ENCODE assay signal across 1 cellular context in the genomic region with DNA sequence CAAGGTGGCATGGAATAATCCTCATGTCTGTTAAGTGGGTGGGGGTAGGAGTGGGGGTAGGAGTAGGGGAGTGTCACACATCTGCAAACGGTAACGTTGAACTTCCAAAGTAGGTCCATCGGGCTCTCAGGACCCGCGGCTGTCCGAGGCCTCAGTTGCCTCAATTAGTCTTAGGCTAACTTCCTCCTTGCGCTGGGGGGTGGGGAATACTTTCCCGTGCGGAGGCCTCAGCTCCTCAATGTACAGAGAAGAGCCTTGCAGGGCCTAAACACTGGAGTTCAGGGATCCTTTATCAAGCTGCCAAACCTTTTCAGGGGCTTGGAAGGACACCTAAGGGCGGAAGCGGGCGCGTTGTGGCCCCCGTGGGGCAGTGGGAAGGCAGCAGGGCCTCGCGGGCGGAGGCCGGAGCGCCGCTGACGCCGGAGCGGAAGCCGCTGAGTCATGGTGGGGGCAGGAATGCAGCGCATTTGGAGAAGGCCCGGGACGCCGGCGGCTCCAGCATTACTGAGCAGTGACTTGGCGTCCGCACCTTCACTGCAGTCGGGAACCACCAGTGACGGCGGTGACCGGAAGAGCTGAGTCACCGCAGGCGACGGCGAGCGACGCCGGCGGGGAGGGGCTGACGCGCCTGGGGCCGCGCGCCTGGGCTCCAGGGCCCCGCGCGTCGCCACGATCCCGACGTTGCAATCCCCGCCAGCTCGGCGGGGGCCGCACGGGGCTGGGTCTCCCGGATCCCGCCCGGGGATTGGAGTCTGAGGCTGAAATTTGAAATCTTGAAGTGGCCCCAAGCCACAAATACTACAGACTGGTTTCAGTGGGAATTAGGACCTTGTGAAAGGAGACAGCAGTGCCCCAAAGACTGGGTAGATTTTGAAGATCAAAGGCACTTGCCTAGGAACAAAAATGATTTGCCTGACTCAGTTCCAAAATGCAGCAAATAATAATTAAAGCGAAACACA.
TF ChIP-seq lines count a peak whose summit lies in the region.

No MANE protein-coding gene starts in this region.

TF ChIP-seq in A549, 52 proteins besides CTCF, POLR2A, EP300 and RAD21 (continued from another document):
- TF ChIP-seq, protein P1, sequence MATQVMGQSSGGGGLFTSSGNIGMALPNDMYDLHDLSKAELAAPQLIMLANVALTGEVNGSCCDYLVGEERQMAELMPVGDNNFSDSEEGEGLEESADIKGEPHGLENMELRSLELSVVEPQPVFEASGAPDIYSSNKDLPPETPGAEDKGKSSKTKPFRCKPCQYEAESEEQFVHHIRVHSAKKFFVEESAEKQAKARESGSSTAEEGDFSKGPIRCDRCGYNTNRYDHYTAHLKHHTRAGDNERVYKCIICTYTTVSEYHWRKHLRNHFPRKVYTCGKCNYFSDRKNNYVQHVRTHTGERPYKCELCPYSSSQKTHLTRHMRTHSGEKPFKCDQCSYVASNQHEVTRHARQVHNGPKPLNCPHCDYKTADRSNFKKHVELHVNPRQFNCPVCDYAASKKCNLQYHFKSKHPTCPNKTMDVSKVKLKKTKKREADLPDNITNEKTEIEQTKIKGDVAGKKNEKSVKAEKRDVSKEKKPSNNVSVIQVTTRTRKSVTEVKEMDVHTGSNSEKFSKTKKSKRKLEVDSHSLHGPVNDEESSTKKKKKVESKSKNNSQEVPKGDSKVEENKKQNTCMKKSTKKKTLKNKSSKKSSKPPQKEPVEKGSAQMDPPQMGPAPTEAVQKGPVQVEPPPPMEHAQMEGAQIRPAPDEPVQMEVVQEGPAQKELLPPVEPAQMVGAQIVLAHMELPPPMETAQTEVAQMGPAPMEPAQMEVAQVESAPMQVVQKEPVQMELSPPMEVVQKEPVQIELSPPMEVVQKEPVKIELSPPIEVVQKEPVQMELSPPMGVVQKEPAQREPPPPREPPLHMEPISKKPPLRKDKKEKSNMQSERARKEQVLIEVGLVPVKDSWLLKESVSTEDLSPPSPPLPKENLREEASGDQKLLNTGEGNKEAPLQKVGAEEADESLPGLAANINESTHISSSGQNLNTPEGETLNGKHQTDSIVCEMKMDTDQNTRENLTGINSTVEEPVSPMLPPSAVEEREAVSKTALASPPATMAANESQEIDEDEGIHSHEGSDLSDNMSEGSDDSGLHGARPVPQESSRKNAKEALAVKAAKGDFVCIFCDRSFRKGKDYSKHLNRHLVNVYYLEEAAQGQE (IDR thresholded peaks at IDR 0.05): no peak
- TF ChIP-seq TFCP2L1 (CRISPR knock-in tag; IDR thresholded peaks at IDR 0.05) (peak; percentile 69; the same call in 1 of the 2 replicates), NFE2L2 (conservative IDR thresholded peaks at IDR 0.05; ENCODE audit: low read length) (peak; percentile 96), NPAS2 (CRISPR knock-in tag; IDR thresholded peaks at IDR 0.05; ENCODE audit: borderline replicate concordance) (peak; percentile 82), MYC (IDR thresholded peaks at IDR 0.05; ENCODE audit: borderline replicate concordance, low read length) (peak; percentile 21; the same call in 1 of the 2 replicates), GATA3 (IDR thresholded peaks at IDR 0.05; ENCODE audit: borderline replicate concordance) (peak; percentile 79), RNF2 (IDR thresholded peaks at IDR 0.05; ENCODE audit: borderline replicate concordance, low read depth) (no peak), JUNB (IDR thresholded peaks at IDR 0.05) (peak; percentile 87), EHMT2 (IDR thresholded peaks at IDR 0.05; ENCODE audit: low read depth) (no peak), CEBPB (IDR thresholded peaks at IDR 0.05) (peak in 1 of 2 experiments; percentile 37; a peak in 1 of 4 replicates), HDAC2 (IDR thresholded peaks at IDR 0.05) (no peak), HOXA7 (CRISPR knock-in tag; IDR thresholded peaks at IDR 0.05) (peak; percentile 63; the same call in 1 of the 2 replicates), CHD4 (IDR thresholded peaks at IDR 0.05; ENCODE audit: borderline replicate concordance) (no peak), FOSB (CRISPR knock-in tag; IDR thresholded peaks at IDR 0.05) (peak; percentile 83; the same call in 1 of the 2 replicates), RARB (CRISPR knock-in tag; IDR thresholded peaks at IDR 0.05) (no peak; the same call in none of the 2 replicates), CBX2 (IDR thresholded peaks at IDR 0.05; ENCODE audit: borderline replicate concordance, low read depth) (no peak), JUN (IDR thresholded peaks at IDR 0.05) (peak; percentile 92 to 98), RFX5 (IDR thresholded peaks at IDR 0.05) (no peak), FOSL2 (IDR thresholded peaks at IDR 0.05) (peak; percentile 96), FOSL2 (CRISPR knock-in tag; IDR thresholded peaks at IDR 0.05) (peak; percentile 100), ZSCAN20 (CRISPR knock-in tag; IDR thresholded peaks at IDR 0.05) (peak; percentile 83), POLR2AphosphoS2 (conservative IDR thresholded peaks at IDR 0.05; ENCODE audit: low read length) (no peak), MAZ (IDR thresholded peaks at IDR 0.05; ENCODE audit: borderline replicate concordance, low read depth, low read length) (peak; percentile 93), ESRRA (IDR thresholded peaks at IDR 0.05; ENCODE audit: borderline replicate concordance, low read length) (no peak)
- TF ChIP-seq, protein P2, sequence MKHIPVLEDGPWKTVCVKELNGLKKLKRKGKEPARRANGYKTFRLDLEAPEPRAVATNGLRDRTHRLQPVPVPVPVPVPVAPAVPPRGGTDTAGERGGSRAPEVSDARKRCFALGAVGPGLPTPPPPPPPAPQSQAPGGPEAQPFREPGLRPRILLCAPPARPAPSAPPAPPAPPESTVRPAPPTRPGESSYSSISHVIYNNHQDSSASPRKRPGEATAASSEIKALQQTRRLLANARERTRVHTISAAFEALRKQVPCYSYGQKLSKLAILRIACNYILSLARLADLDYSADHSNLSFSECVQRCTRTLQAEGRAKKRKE (CRISPR knock-in tag; IDR thresholded peaks at IDR 0.05; ENCODE audit: low read depth): peak; percentile 97
- TF ChIP-seq, protein P3, sequence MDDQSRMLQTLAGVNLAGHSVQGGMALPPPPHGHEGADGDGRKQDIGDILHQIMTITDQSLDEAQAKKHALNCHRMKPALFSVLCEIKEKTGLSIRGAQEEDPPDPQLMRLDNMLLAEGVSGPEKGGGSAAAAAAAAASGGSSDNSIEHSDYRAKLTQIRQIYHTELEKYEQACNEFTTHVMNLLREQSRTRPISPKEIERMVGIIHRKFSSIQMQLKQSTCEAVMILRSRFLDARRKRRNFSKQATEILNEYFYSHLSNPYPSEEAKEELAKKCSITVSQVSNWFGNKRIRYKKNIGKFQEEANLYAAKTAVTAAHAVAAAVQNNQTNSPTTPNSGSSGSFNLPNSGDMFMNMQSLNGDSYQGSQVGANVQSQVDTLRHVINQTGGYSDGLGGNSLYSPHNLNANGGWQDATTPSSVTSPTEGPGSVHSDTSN (IDR thresholded peaks at IDR 0.05): peak; percentile 73
- TF ChIP-seq, protein P4, sequence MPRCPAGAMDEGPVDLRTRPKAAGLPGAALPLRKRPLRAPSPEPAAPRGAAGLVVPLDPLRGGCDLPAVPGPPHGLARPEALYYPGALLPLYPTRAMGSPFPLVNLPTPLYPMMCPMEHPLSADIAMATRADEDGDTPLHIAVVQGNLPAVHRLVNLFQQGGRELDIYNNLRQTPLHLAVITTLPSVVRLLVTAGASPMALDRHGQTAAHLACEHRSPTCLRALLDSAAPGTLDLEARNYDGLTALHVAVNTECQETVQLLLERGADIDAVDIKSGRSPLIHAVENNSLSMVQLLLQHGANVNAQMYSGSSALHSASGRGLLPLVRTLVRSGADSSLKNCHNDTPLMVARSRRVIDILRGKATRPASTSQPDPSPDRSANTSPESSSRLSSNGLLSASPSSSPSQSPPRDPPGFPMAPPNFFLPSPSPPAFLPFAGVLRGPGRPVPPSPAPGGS (IDR thresholded peaks at IDR 0.05): peak; percentile 87
- TF ChIP-seq, protein P5, sequence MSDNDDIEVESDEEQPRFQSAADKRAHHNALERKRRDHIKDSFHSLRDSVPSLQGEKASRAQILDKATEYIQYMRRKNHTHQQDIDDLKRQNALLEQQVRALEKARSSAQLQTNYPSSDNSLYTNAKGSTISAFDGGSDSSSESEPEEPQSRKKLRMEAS (IDR thresholded peaks at IDR 0.05): peak; percentile 94
TF ChIP-seq in A549: peak in this region for 30.
